8 cellular contexts compared by ENCODE assay signal in the genomic region with DNA sequence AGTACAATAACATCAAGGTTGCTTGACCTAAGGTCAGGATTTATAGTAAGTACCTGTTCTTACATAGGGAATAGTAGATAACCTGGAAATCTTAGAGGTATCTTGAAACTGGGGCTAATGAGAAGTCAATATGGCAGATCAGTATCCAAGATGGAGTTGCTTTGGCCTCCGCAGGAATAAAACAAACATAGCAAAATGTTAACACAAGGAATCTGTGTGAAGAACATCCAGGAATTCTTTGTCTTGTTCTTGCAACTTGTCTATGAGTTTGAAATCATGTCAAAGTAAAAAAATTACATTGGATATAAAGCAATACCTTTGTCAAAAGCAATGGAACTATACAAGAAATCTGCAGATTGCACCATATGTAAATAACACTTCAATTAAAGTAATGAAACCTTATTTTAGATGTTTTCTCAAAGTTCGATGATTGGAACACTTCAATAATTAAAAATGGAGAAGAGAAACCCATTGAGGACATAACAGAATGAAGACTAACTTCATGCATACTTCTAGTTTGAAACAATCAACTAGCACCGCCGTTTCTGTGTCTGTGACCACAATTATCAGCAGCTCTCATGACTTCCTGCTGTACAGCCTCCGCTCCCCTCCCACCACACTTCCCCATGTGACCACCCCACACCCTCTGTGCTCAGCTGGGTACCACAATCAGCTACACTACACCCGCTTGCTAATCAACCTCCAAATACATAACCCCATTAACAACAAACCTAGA. TPM values are rescaled to one million over a fixed set of nuclear protein-coding genes. Genes with fewer than 3 reads are reported as not detected.
DNase-seq lines count a peak whose midpoint lies in the region; ATAC-seq and TF ChIP-seq lines count a peak whose summit lies in the region.

No MANE protein-coding gene starts in this region.

- H3K36me3 Mint-ChIP-seq in activated T-helper 2 cell treated with anti-CD3 and anti-CD28 coated beads, Interferon-gamma antibody, Interleukin-2, Interleukin-4, amounts not matched to agents 10 μg/mL and 5 μg/mL and 100 μg/mL, durations not matched to agents 14 hours and 24 hours and 36 hours (ENCODE audit: low read depth): no peaks in the 10 kb centered on the region
- no peaks in the 10 kb centered on the region for H3K36me3 Mint-ChIP-seq in nephron progenitor cell (ENCODE audit: low read depth)

- no peaks in the 10 kb centered on the region for H3K27me3 Mint-ChIP-seq in activated T-helper 2 cell treated with anti-CD3 and anti-CD28 coated beads, Interferon-gamma antibody, Interleukin-2, Interleukin-4, amounts not matched to agents 10 μg/mL and 5 μg/mL and 100 μg/mL, durations not matched to agents 14 hours and 24 hours and 36 hours (ENCODE audit: low read depth)
- H3K27me3 Mint-ChIP-seq in nephron progenitor cell (ENCODE audit: low read depth, poor library complexity): no peaks in the 10 kb centered on the region

- H3K4me1 Mint-ChIP-seq in activated T-helper 2 cell treated with anti-CD3 and anti-CD28 coated beads, Interferon-gamma antibody, Interleukin-2, Interleukin-4, amounts not matched to agents 10 μg/mL and 5 μg/mL and 100 μg/mL, durations not matched to agents 14 hours and 24 hours and 36 hours (ENCODE audit: low read depth): peaks cover 16% of the 10 kb centered on the region
- H3K4me1 Mint-ChIP-seq in nephron progenitor cell: peaks cover 6% of the 10 kb centered on the region

- H3K9me3 ChIP-seq in Loucy (ENCODE audit: insufficient read depth, low read depth, low read length): no peaks in the 10 kb centered on the region

- H3K27me3 ChIP-seq in Loucy (ENCODE audit: insufficient read depth, low read length, poor library complexity, severe bottlenecking): no peaks in the 10 kb centered on the region

- no peak overlapping the region for H3K4me3 Mint-ChIP-seq in activated T-helper 2 cell treated with anti-CD3 and anti-CD28 coated beads, Interferon-gamma antibody, Interleukin-2, Interleukin-4, amounts not matched to agents 10 μg/mL and 5 μg/mL and 100 μg/mL, durations not matched to agents 14 hours and 24 hours and 36 hours (ENCODE audit: low read depth)
- H3K4me3 Mint-ChIP-seq in nephron progenitor cell: no peak overlapping the region

- no peaks in the 10 kb centered on the region for H3K9me2 ChIP-seq in Loucy (replicated peaks; ENCODE audit: low read depth, low read length)

- H3K36me3 ChIP-seq in Loucy (ENCODE audit: insufficient read depth, low read length): no peaks in the 10 kb centered on the region

- H3K9me3 Mint-ChIP-seq in activated T-helper 2 cell treated with anti-CD3 and anti-CD28 coated beads, Interferon-gamma antibody, Interleukin-2, Interleukin-4, amounts not matched to agents 10 μg/mL and 5 μg/mL and 100 μg/mL, durations not matched to agents 14 hours and 24 hours and 36 hours: no peaks in the 10 kb centered on the region
- no peaks in the 10 kb centered on the region for H3K9me3 Mint-ChIP-seq in nephron progenitor cell

- TF ChIP-seq CTCF in GM13977 (IDR thresholded peaks at IDR 0.05; ENCODE audit: extremely low read depth, insufficient read depth, missing control alignments) (no peak), Loucy (conservative IDR thresholded peaks at IDR 0.05; ENCODE audit: low read length) (no peak), nephron progenitor cell (IDR thresholded peaks at IDR 0.05) (no peak)

- H2AFZ ChIP-seq in Loucy (ENCODE audit: low read length): peak overlapping the region; percentile 75

- intact Hi-C loops in activated T-helper 2 cell treated with anti-CD3 and anti-CD28 coated beads, Interferon-gamma antibody, Interleukin-2, Interleukin-4, amounts not matched to agents 10 μg/mL and 5 μg/mL and 100 μg/mL, durations not matched to agents 14 hours and 24 hours and 36 hours (cut with micrococcal nuclease): no loop called here

- peak overlapping the region; percentile 63 for H3K4me3 ChIP-seq in Loucy (ENCODE audit: low read length, poor library complexity, severe bottlenecking)

- H3K4me1 ChIP-seq in Loucy (ENCODE audit: insufficient read depth, low read length, poor library complexity, severe bottlenecking): peaks cover 27% of the 10 kb centered on the region

- peak overlapping the region; percentile 44 for H3K9ac ChIP-seq in Loucy (ENCODE audit: low read depth, low read length, poor library complexity, severe bottlenecking)

- H3K27ac Mint-ChIP-seq in activated T-helper 2 cell treated with anti-CD3 and anti-CD28 coated beads, Interferon-gamma antibody, Interleukin-2, Interleukin-4, amounts not matched to agents 10 μg/mL and 5 μg/mL and 100 μg/mL, durations not matched to agents 14 hours and 24 hours and 36 hours: no peak overlapping the region
- no peak overlapping the region for H3K27ac Mint-ChIP-seq in nephron progenitor cell

- H3K79me2 ChIP-seq in Loucy (ENCODE audit: insufficient read depth, low read length): no peaks in the 10 kb centered on the region

- peak; percentile 100 for ATAC-seq in GM21619 (IDR thresholded peaks at IDR 0.05; ENCODE audit: unreplicated experiment)

- no peaks in the 10 kb centered on the region for H4K20me1 ChIP-seq in Loucy (ENCODE audit: insufficient read depth, low read length, poor library complexity, severe bottlenecking)

- H3K4me2 ChIP-seq in Loucy (ENCODE audit: low read depth, low read length, poor library complexity, severe bottlenecking): peak overlapping the region; percentile 74

- DNase-seq in GM13977 (ENCODE audit: low spot score) (peak; percentile 67), nephron progenitor cell (no peak), NCI-H2081 (lab: John Stamatoyannopoulos, UW) (no peak), DMS153 treated with DMSO at 0.1 percent for 48 hours (lab: John Stamatoyannopoulos, UW; ENCODE audit: unreplicated experiment) (no peak)
- peak; percentile 18 for DNase-seq in activated T-helper 2 cell treated with anti-CD3 and anti-CD28 coated beads, Interferon-gamma antibody, Interleukin-2, Interleukin-4, amounts not matched to agents 10 μg/mL and 5 μg/mL and 100 μg/mL, durations not matched to agents 14 hours and 24 hours and 36 hours (ENCODE audit: low spot score)
- peak; percentile 6 to 7 for DNase-seq in stimulated activated CD8-positive, alpha-beta memory T cell treated with anti-CD3 and anti-CD28 coated beads, Interleukin-2, amount 100 ng/mL, for 48 hours (ENCODE audit: low read depth in 2 of 2)

- in situ Hi-C loops in GM13977 (cut with MboI; ENCODE audit: low pct_unique_long_range_greater_than_20kb, low sequenced_read_pairs, unreplicated experiment): no loop called here

- H3F3A ChIP-seq in Loucy (ENCODE audit: low read depth): peaks cover 2% of the 10 kb centered on the region; the same call in 1 of the 2 replicates

RNA-seq across cellular contexts. Expression of a gene that starts 27.6 kb away (rescaled TPM):
- total RNA-seq in activated T-helper 2 cell treated with anti-CD3 and anti-CD28 coated beads, Interferon-gamma antibody, Interleukin-2, Interleukin-4, amounts not matched to agents 10 μg/mL and 5 μg/mL and 100 μg/mL, durations not matched to agents 14 hours and 24 hours and 36 hours: 11.0 and 13.3 TPM in 2 replicates

RNA-seq across cellular contexts. Expression of a gene that starts 27.8 kb away (rescaled TPM):
- total RNA-seq in activated T-helper 2 cell treated with anti-CD3 and anti-CD28 coated beads, Interferon-gamma antibody, Interleukin-2, Interleukin-4, amounts not matched to agents 10 μg/mL and 5 μg/mL and 100 μg/mL, durations not matched to agents 14 hours and 24 hours and 36 hours: 162 and 168 TPM in 2 replicates

Comparison
In these comparisons a context has a peak if more than half of its experiments do, and no peak if none do; other contexts are left out.
1. DNase-seq: peak in GM13977 (single experiment), activated T-helper 2 cell treated with anti-CD3 and anti-CD28 coated beads, Interferon-gamma antibody, Interleukin-2, Interleukin-4, amounts not matched to agents 10 μg/mL and 5 μg/mL and 100 μg/mL, durations not matched to agents 14 hours and 24 hours and 36 hours (single experiment) and stimulated activated CD8-positive, alpha-beta memory T cell treated with anti-CD3 and anti-CD28 coated beads, Interleukin-2, amount 100 ng/mL, for 48 hours (2 of 2); none in nephron progenitor cell (single experiment), NCI-H2081 (0 of 2) and DMS153 treated with DMSO at 0.1 percent for 48 hours (single experiment).